Comparison of ENCODE assay signal across 1 cellular context in the genomic region with DNA sequence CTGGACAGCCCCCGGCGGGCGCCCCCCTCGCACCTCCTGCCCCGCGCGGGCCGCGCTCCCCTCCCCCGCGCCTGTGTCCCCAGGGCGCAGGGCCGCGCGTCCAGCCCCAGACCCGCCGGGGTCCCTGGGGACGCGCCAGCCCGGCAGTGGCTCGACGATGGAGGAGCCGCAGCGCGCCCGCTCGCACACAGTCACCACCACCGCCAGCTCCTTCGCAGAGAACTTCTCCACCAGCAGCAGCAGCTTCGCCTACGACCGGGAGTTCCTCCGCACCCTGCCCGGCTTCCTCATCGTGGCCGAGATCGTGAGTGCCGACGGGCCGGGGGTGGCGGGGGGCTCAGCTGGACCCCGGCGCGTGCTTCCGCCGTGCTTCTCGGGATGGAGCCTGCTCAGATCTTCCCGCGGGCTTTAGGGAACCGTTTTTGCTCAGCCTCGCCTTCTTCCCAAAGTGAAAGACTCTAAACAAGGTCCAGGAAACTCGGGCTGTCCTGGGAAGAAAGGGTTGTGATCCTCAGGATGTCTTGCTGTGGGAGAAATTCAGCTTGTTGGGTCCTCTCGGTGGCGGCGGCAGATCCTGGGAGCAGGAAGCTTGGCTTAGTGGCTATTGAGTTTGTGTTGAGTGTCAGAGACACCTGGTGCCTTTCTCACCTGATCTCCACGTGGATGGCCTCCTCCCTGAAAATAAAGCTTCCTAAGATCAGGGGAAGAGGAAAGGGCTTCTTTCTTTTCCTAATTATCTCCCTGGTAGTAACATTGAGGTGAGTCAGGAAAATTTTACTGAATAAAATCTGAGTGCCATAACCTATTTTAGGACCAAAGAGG.
A peak's percentile ranks its signal among the peaks of the same experiment; 100 is the strongest.
TF ChIP-seq lines count a peak whose summit lies in the region.

No MANE protein-coding gene starts in this region.

TF ChIP-seq in HepG2, 621 proteins besides CTCF, POLR2A, EP300 and RAD21 (continued from another document):
- TF ChIP-seq, protein P1, sequence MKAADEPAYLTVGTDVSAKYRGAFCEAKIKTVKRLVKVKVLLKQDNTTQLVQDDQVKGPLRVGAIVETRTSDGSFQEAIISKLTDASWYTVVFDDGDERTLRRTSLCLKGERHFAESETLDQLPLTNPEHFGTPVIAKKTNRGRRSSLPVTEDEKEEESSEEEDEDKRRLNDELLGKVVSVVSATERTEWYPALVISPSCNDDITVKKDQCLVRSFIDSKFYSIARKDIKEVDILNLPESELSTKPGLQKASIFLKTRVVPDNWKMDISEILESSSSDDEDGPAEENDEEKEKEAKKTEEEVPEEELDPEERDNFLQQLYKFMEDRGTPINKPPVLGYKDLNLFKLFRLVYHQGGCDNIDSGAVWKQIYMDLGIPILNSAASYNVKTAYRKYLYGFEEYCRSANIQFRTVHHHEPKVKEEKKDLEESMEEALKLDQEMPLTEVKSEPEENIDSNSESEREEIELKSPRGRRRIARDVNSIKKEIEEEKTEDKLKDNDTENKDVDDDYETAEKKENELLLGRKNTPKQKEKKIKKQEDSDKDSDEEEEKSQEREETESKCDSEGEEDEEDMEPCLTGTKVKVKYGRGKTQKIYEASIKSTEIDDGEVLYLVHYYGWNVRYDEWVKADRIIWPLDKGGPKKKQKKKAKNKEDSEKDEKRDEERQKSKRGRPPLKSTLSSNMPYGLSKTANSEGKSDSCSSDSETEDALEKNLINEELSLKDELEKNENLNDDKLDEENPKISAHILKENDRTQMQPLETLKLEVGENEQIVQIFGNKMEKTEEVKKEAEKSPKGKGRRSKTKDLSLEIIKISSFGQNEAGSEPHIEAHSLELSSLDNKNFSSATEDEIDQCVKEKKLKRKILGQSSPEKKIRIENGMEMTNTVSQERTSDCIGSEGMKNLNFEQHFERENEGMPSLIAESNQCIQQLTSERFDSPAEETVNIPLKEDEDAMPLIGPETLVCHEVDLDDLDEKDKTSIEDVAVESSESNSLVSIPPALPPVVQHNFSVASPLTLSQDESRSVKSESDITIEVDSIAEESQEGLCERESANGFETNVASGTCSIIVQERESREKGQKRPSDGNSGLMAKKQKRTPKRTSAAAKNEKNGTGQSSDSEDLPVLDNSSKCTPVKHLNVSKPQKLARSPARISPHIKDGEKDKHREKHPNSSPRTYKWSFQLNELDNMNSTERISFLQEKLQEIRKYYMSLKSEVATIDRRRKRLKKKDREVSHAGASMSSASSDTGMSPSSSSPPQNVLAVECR (CRISPR knock-in tag; IDR thresholded peaks at IDR 0.05; ENCODE audit: borderline replicate concordance) = no peak
- TF ChIP-seq NCOR1 (IDR thresholded peaks at IDR 0.05; ENCODE audit: borderline replicate concordance, low read length) = no peak
- no peak for TF ChIP-seq TRIM24 (CRISPR knock-in tag; IDR thresholded peaks at IDR 0.05)
- no peak for TF ChIP-seq HNF4A (CRISPR knock-in tag; IDR thresholded peaks at IDR 0.05)
- TF ChIP-seq STAT6 (CRISPR knock-in tag; IDR thresholded peaks at IDR 0.05; ENCODE audit: borderline replicate concordance) = no peak
- no peak for TF ChIP-seq HOXD1 (CRISPR knock-in tag; IDR thresholded peaks at IDR 0.05)
- no peak for TF ChIP-seq TOPORS (CRISPR knock-in tag; IDR thresholded peaks at IDR 0.05)
- no peak for TF ChIP-seq MAZ (IDR thresholded peaks at IDR 0.05; ENCODE audit: borderline replicate concordance, low read depth, low read length)
- peak; percentile 1; the same call in 1 of the 2 replicates for TF ChIP-seq MAZ (CRISPR knock-in tag; IDR thresholded peaks at IDR 0.05; ENCODE audit: low read depth)
